1 cellular context compared by ENCODE assay signal in genomic region chr9:503881-504852, GRCh38.
TF ChIP-seq lines count a peak whose summit lies in the region.

TSS of gene KANK1 (plus strand) at chr9:504695.

TF ChIP-seq in HepG2, 621 proteins besides CTCF, POLR2A, EP300 and RAD21 (continued from another document and continues in another):
- peak; percentile 67; the same call in 1 of the 2 replicates for TF ChIP-seq ZSCAN12 (CRISPR knock-in tag; IDR thresholded peaks at IDR 0.05)
- TF ChIP-seq ZNF510 (CRISPR knock-in tag; IDR thresholded peaks at IDR 0.05; ENCODE audit: low read depth) = 0 out of 2 replicates have a peak, but pooled peaks have one; percentile 77
- TF ChIP-seq PRDM4 (CRISPR knock-in tag; IDR thresholded peaks at IDR 0.05; ENCODE audit: borderline replicate concordance) = no peak
- 0 out of 2 replicates have a peak, but pooled peaks have one; percentile 18 for TF ChIP-seq YEATS2 (CRISPR knock-in tag; IDR thresholded peaks at IDR 0.05; ENCODE audit: borderline replicate concordance)
- TF ChIP-seq KDM6A (CRISPR knock-in tag; IDR thresholded peaks at IDR 0.05; ENCODE audit: low read depth) = no peak
- TF ChIP-seq EEA1 (CRISPR knock-in tag; IDR thresholded peaks at IDR 0.05; ENCODE audit: borderline replicate concordance) = peak; percentile 80; the same call in 1 of the 2 replicates
- TF ChIP-seq ARID4A (CRISPR knock-in tag; IDR thresholded peaks at IDR 0.05; ENCODE audit: borderline replicate concordance) = peak; percentile 13; the same call in 1 of the 2 replicates
- TF ChIP-seq ZNF124 (CRISPR knock-in tag; IDR thresholded peaks at IDR 0.05) = peak; percentile 18; the same call in 1 of the 2 replicates
- peak; percentile 68; the same call in 1 of the 2 replicates for TF ChIP-seq ZNF343 (CRISPR knock-in tag; IDR thresholded peaks at IDR 0.05)
- TF ChIP-seq REXO4 (CRISPR knock-in tag; IDR thresholded peaks at IDR 0.05; ENCODE audit: borderline replicate concordance) = peak; percentile 48; the same call in 1 of the 2 replicates
- TF ChIP-seq ZMYM2 (CRISPR knock-in tag; IDR thresholded peaks at IDR 0.05) = 0 out of 2 replicates have a peak, but pooled peaks have one; percentile 37
- TF ChIP-seq FOXC1 (CRISPR knock-in tag; IDR thresholded peaks at IDR 0.05; ENCODE audit: borderline replicate concordance) = peak; percentile 97
- TF ChIP-seq ZNF746 (CRISPR knock-in tag; IDR thresholded peaks at IDR 0.05) = 0 out of 2 replicates have a peak, but pooled peaks have one; percentile 11
- no peak for TF ChIP-seq CCAR2 (optimal IDR thresholded peaks at IDR 0.05; ENCODE audit: low read depth, low read length)
- peak; percentile 83; the same call in 1 of the 2 replicates for TF ChIP-seq ZNF235 (CRISPR knock-in tag; IDR thresholded peaks at IDR 0.05; ENCODE audit: borderline replicate concordance)
- 0 out of 2 replicates have a peak, but pooled peaks have one; percentile 7 for TF ChIP-seq ARID5B (CRISPR knock-in tag; IDR thresholded peaks at IDR 0.05)
- TF ChIP-seq ZNF329 (CRISPR knock-in tag; IDR thresholded peaks at IDR 0.05; ENCODE audit: low read depth) = peak; percentile 40; the same call in 1 of the 2 replicates
- TF ChIP-seq ZNF136 (CRISPR knock-in tag; IDR thresholded peaks at IDR 0.05; ENCODE audit: low read depth) = no peak
- TF ChIP-seq SNAI1 (CRISPR knock-in tag; IDR thresholded peaks at IDR 0.05; ENCODE audit: borderline replicate concordance) = 0 out of 2 replicates have a peak, but pooled peaks have one; percentile 52
- peak; percentile 62; the same call in 1 of the 2 replicates for TF ChIP-seq ZNF576 (CRISPR knock-in tag; IDR thresholded peaks at IDR 0.05)
- peak; percentile 54; the same call in 1 of the 2 replicates for TF ChIP-seq ZNF350 (CRISPR knock-in tag; IDR thresholded peaks at IDR 0.05; ENCODE audit: borderline replicate concordance, low read depth)
- peak; percentile 73; the same call in 1 of the 2 replicates for TF ChIP-seq ZNF580 (CRISPR knock-in tag; IDR thresholded peaks at IDR 0.05; ENCODE audit: borderline replicate concordance, low read depth)
- TF ChIP-seq ZNF841 (CRISPR knock-in tag; IDR thresholded peaks at IDR 0.05; ENCODE audit: borderline replicate concordance) = peak; percentile 17; the same call in 1 of the 2 replicates
- peak; percentile 66 for TF ChIP-seq ZNF709 (CRISPR knock-in tag; IDR thresholded peaks at IDR 0.05)
- no peak for TF ChIP-seq ZNF713 (CRISPR knock-in tag; IDR thresholded peaks at IDR 0.05)
- peak; percentile 83 for TF ChIP-seq HIVEP1 (CRISPR knock-in tag; IDR thresholded peaks at IDR 0.05)
- peak; percentile 50; the same call in 1 of the 2 replicates for TF ChIP-seq ZNF609 (CRISPR knock-in tag; IDR thresholded peaks at IDR 0.05; ENCODE audit: borderline replicate concordance)
- TF ChIP-seq TSC22D2 (CRISPR knock-in tag; IDR thresholded peaks at IDR 0.05; ENCODE audit: borderline replicate concordance) = 0 out of 2 replicates have a peak, but pooled peaks have one; percentile 77
- no peak for TF ChIP-seq GATAD1 (CRISPR knock-in tag; IDR thresholded peaks at IDR 0.05)
- TF ChIP-seq ZNF574 (CRISPR knock-in tag; IDR thresholded peaks at IDR 0.05) = peak; percentile 33; the same call in 1 of the 2 replicates
- TF ChIP-seq ZNF747 (CRISPR knock-in tag; IDR thresholded peaks at IDR 0.05; ENCODE audit: borderline replicate concordance) = peak; percentile 55
- 0 out of 2 replicates have a peak, but pooled peaks have one; percentile 40 for TF ChIP-seq ZBTB38 (CRISPR knock-in tag; IDR thresholded peaks at IDR 0.05)
- 0 out of 2 replicates have a peak, but pooled peaks have one; percentile 6 for TF ChIP-seq SAP130 (CRISPR knock-in tag; IDR thresholded peaks at IDR 0.05; ENCODE audit: low read depth)
- TF ChIP-seq MAZ (IDR thresholded peaks at IDR 0.05; ENCODE audit: borderline replicate concordance, low read depth, low read length) = no peak
- TF ChIP-seq MAZ (CRISPR knock-in tag; IDR thresholded peaks at IDR 0.05; ENCODE audit: low read depth) = peak; percentile 52
- TF ChIP-seq MXD3 (CRISPR knock-in tag; IDR thresholded peaks at IDR 0.05) = peak; percentile 84
- peak; percentile 65; the same call in 1 of the 2 replicates for TF ChIP-seq ZNF776 (CRISPR knock-in tag; IDR thresholded peaks at IDR 0.05)
- TF ChIP-seq RARG (CRISPR knock-in tag; IDR thresholded peaks at IDR 0.05; ENCODE audit: low read depth) = no peak
- no peak for TF ChIP-seq AHR (CRISPR knock-in tag; IDR thresholded peaks at IDR 0.05)
- 0 out of 2 replicates have a peak, but pooled peaks have one; percentile 29 for TF ChIP-seq ZNF253 (CRISPR knock-in tag; IDR thresholded peaks at IDR 0.05; ENCODE audit: borderline replicate concordance)
- TF ChIP-seq FOXP1 (IDR thresholded peaks at IDR 0.05) = no peak
- TF ChIP-seq FOXP1 (CRISPR knock-in tag; IDR thresholded peaks at IDR 0.05) = no peak
